Comparison of ENCODE assay signal across 38 cellular contexts in the genomic region with DNA sequence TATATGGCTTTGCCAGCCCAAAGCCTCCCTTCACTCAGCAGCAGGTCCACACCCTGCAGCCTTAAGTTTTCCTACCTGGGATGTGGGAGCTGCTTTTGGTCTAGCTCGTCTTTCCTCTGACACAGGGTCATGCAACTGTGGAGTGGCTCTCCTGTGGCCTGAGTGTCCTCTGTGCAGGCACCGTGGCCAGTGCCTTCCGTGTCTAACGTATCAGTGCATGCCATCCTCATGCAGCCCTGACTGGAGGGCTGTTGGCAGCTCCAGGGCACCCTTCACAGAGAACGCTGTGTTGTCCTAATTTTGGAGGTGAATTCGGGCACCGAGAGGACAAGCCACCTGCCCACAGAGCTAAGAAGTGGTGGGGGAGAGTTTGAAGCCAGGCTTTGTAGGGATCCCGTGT.
"Had no signal": no experiment of that assay in that cellular context is flagged by ENCODE, and none has a peak within 500 bp of the region (broad histone marks: within the 10 kb centered on the region; RNA-seq: fewer than 3 reads in every experiment).

No MANE protein-coding gene starts in this region.

- H3K9me3 ChIP-seq: ascending aorta had no signal

- DNase-seq: activated CD4-positive, alpha-beta memory T cell treated with anti-CD3 and anti-CD28 coated beads, Interleukin-2, amount 10 ng/mL, durations not matched to agents 7 days and 5 days; activated CD4-positive, alpha-beta T cell treated with anti-CD3 and anti-CD28 coated beads for 1 hour; activated CD4-positive, alpha-beta T cell treated with anti-CD3 and anti-CD28 coated beads for 36 hours; activated CD4-positive, alpha-beta T cell treated with anti-CD3 and anti-CD28 coated beads for 48 hours; activated CD4-positive, alpha-beta T cell treated with anti-CD3 and anti-CD28 coated beads, Interleukin-2, amount 10 ng/mL, durations not matched to agents 7 days and 5 days; activated CD4-positive, alpha-beta T cell treated with anti-CD3 and anti-CD28 coated beads, Interleukin-2, amount 50 U/mL, for 48 hours; activated CD4-positive, CD25-positive, alpha-beta regulatory T cell; activated CD8-positive, alpha-beta memory T cell treated with anti-CD3 and anti-CD28 coated beads for 24 hours; activated CD8-positive, alpha-beta memory T cell treated with anti-CD3 and anti-CD28 coated beads, Interleukin-2, amount 10 ng/mL, durations not matched to agents 7 days and 5 days; activated CD8-positive, alpha-beta memory T cell treated with anti-CD3 and anti-CD28 coated beads, Interleukin-2, amount 50 U/mL, for 48 hours; activated CD8-positive, alpha-beta T cell treated with anti-CD3 and anti-CD28 coated beads, Interleukin-2, amount 10 ng/mL, durations not matched to agents 7 days and 5 days; activated effector memory CD4-positive, alpha-beta T cell treated with Interleukin-2 at 50 U/mL for 16 hours; activated gamma-delta T cell; activated naive CD4-positive, alpha-beta T cell treated with anti-CD3 and anti-CD28 coated beads for 36 hours; activated naive CD8-positive, alpha-beta T cell treated with anti-CD3 and anti-CD28 coated beads, Interleukin-2, amount 10 ng/mL, durations not matched to agents 7 days and 5 days; activated naive CD8-positive, alpha-beta T cell treated with anti-CD3 and anti-CD28 coated beads, Interleukin-2, amount 50 U/mL, for 24 hours; activated T-cell treated with anti-CD3 and anti-CD28 coated beads, Interleukin-2, amount 50 U/mL, for 24 hours; activated T-cell treated with anti-CD3 and anti-CD28 coated beads, Interleukin-2, amount 50 U/mL, for 48 hours; amygdala; anterior cingulate cortex; caudate nucleus; cerebellar nuclear complex; SW 1271; T-helper 1 cell; T-helper 2 cell; T-helper 9 cell had no signal

- H3K9me3 Mint-ChIP-seq: activated naive CD4-positive, alpha-beta T cell treated with anti-CD3 and anti-CD28 coated beads, Interleukin-2, amount 50 U/mL, for 24 hours had no signal

- H3K4me1 ChIP-seq: ascending aorta had no signal

- H3K36me3 ChIP-seq: ascending aorta, cardiac muscle cell had no signal

- H3K4me3 ChIP-seq: ascending aorta, cardiac muscle cell had no signal

- H3K27me3 Mint-ChIP-seq: activated CD4-positive, alpha-beta memory T cell treated with anti-CD3 and anti-CD28 coated beads, Interleukin-2, amount 10 ng/mL, durations not matched to agents 7 days and 5 days; activated CD4-positive, alpha-beta T cell treated with anti-CD3 and anti-CD28 coated beads, Interleukin-2, amount 10 ng/mL, durations not matched to agents 7 days and 5 days; activated CD8-positive, alpha-beta memory T cell treated with anti-CD3 and anti-CD28 coated beads, Interleukin-2, amount 10 ng/mL, durations not matched to agents 7 days and 5 days; activated naive CD4-positive, alpha-beta T cell treated with anti-CD3 and anti-CD28 coated beads, Interleukin-2, amount 50 U/mL, for 24 hours; activated naive CD8-positive, alpha-beta T cell treated with anti-CD3 and anti-CD28 coated beads, Interleukin-2, amount 10 ng/mL, durations not matched to agents 7 days and 5 days; activated T-cell treated with anti-CD3 and anti-CD28 coated beads, Interleukin-2, amount 50 U/mL, for 24 hours; central memory CD8-positive, alpha-beta T cell had no signal

- H3K27me3 ChIP-seq: ascending aorta, cardiac muscle cell had no signal

- H3K36me3 Mint-ChIP-seq: activated naive CD4-positive, alpha-beta T cell treated with anti-CD3 and anti-CD28 coated beads, Interleukin-2, amount 50 U/mL, for 24 hours; activated naive CD8-positive, alpha-beta T cell; brain had no signal

- H3K27ac ChIP-seq: ascending aorta, cardiac muscle cell, VCaP had no signal

- ATAC-seq: activated CD4-positive, alpha-beta T cell treated with anti-CD3 and anti-CD28 coated beads for 36 hours; activated CD4-positive, CD25-positive, alpha-beta regulatory T cell treated with anti-CD3 and anti-CD28 coated beads, Interleukin-2, amount 50 U/mL, for 24 hours; activated CD8-positive, alpha-beta memory T cell treated with anti-CD3 and anti-CD28 coated beads, Interleukin-2, amount 10 ng/mL, durations not matched to agents 7 days and 5 days; activated CD8-positive, alpha-beta T cell treated with anti-CD3 and anti-CD28 coated beads, Interleukin-2, amount 10 ng/mL, durations not matched to agents 7 days and 5 days; WTC11 had no signal

- H3K4me1 Mint-ChIP-seq: central memory CD8-positive, alpha-beta T cell; WTC11 had no signal

- H3K4me3 Mint-ChIP-seq: activated CD4-positive, alpha-beta memory T cell treated with anti-CD3 and anti-CD28 coated beads, Interleukin-2, amount 10 ng/mL, durations not matched to agents 7 days and 5 days; activated CD4-positive, alpha-beta T cell treated with anti-CD3 and anti-CD28 coated beads for 36 hours; activated CD4-positive, alpha-beta T cell treated with anti-CD3 and anti-CD28 coated beads, Interleukin-2, amount 10 ng/mL, durations not matched to agents 7 days and 5 days; activated CD8-positive, alpha-beta memory T cell treated with anti-CD3 and anti-CD28 coated beads, Interleukin-2, amount 10 ng/mL, durations not matched to agents 7 days and 5 days; activated CD8-positive, alpha-beta T cell treated with anti-CD3 and anti-CD28 coated beads, Interleukin-2, amount 10 ng/mL, durations not matched to agents 7 days and 5 days; activated naive CD4-positive, alpha-beta T cell treated with anti-CD3 and anti-CD28 coated beads for 36 hours; activated naive CD4-positive, alpha-beta T cell treated with anti-CD3 and anti-CD28 coated beads, Interleukin-2, amount 50 U/mL, for 24 hours; activated naive CD8-positive, alpha-beta T cell; activated naive CD8-positive, alpha-beta T cell treated with anti-CD3 and anti-CD28 coated beads, Interleukin-2, amount 10 ng/mL, durations not matched to agents 7 days and 5 days; activated naive CD8-positive, alpha-beta T cell treated with anti-CD3 and anti-CD28 coated beads, Interleukin-2, amount 50 U/mL, for 24 hours; activated T-cell treated with anti-CD3 and anti-CD28 coated beads, Interleukin-2, amount 50 U/mL, for 24 hours; brain; central memory CD8-positive, alpha-beta T cell; T-helper 1 cell treated with Interleukin-12 subunit alpha and Interleukin-12 subunit beta and Interleukin-4 antibody, amounts not matched to agents 30 μg/mL and 1 μg/mL, for 36 hours; T-helper 2 cell treated with Interferon-gamma antibody and Interleukin-4, amounts not matched to agents 5 μg/mL and 100 μg/mL, for 36 hours; WTC11 had no signal

- H3K27ac Mint-ChIP-seq: activated CD4-positive, alpha-beta memory T cell treated with anti-CD3 and anti-CD28 coated beads, Interleukin-2, amount 10 ng/mL, durations not matched to agents 7 days and 5 days; activated CD4-positive, alpha-beta T cell treated with anti-CD3 and anti-CD28 coated beads for 36 hours; activated CD4-positive, alpha-beta T cell treated with anti-CD3 and anti-CD28 coated beads, Interleukin-2, amount 10 ng/mL, durations not matched to agents 7 days and 5 days; activated CD8-positive, alpha-beta memory T cell treated with anti-CD3 and anti-CD28 coated beads, Interleukin-2, amount 10 ng/mL, durations not matched to agents 7 days and 5 days; activated CD8-positive, alpha-beta T cell treated with anti-CD3 and anti-CD28 coated beads, Interleukin-2, amount 10 ng/mL, durations not matched to agents 7 days and 5 days; activated naive CD4-positive, alpha-beta T cell treated with anti-CD3 and anti-CD28 coated beads for 36 hours; activated naive CD4-positive, alpha-beta T cell treated with anti-CD3 and anti-CD28 coated beads, Interleukin-2, amount 50 U/mL, for 24 hours; activated naive CD8-positive, alpha-beta T cell; activated naive CD8-positive, alpha-beta T cell treated with anti-CD3 and anti-CD28 coated beads, Interleukin-2, amount 10 ng/mL, durations not matched to agents 7 days and 5 days; activated naive CD8-positive, alpha-beta T cell treated with anti-CD3 and anti-CD28 coated beads, Interleukin-2, amount 50 U/mL, for 24 hours; activated T-cell treated with anti-CD3 and anti-CD28 coated beads, Interleukin-2, amount 50 U/mL, for 24 hours; activated T-helper 2 cell treated with anti-CD3 and anti-CD28 coated beads, Interferon-gamma antibody, Interleukin-2, Interleukin-4, amounts not matched to agents 10 μg/mL and 5 μg/mL and 100 μg/mL, durations not matched to agents 14 hours and 24 hours and 36 hours; T-helper 1 cell treated with Interleukin-12 subunit alpha and Interleukin-12 subunit beta and Interleukin-4 antibody, amounts not matched to agents 30 μg/mL and 1 μg/mL, for 36 hours; T-helper 2 cell treated with Interferon-gamma antibody and Interleukin-4, amounts not matched to agents 5 μg/mL and 100 μg/mL, for 36 hours; WTC11 had no signal
